ENCODE assay signal across 1 cellular context in the genomic region with DNA sequence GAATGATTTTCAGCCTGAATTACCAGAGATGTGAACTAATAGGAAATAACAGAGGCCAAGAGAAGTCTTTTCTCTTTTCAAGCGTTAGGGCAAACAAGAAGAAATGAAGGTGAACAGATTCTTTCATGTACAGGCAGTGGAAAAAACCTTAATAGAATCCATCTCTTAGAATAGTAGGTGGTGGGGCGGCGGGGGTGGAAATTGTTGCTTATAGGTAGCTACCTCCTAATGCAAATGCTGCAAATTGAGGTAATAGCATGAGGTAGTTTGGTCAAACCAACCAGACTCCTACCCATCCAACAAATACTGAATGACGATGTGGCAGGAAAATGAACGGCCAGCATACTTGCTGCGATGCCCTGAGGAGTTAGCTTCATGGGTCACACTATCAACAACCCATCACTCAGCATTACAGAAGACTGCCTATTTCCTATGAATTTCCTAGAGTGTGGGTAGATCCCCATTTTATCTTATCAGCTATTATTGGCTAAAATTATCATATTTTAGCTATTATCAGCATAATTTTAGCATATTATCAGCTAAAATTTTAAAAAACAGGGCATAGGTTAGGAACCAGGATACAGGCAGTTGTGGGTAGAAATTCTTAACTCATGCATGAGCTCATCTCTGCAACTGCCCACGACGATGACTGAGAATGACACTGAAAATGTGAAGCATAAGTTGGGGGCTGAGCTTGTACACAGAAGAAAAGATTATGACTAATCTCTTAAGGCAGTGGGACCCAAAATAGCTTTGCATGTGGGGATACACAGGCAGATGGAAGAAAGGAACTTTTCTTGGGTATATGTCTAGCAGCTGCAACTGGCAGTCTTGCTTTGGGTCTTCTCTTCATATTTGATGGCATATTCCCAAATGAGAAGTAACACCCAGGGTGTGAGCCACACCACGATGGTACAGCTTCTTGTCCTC.
TF ChIP-seq lines count a peak whose summit lies in the region.

No MANE protein-coding gene starts in this region.

TF ChIP-seq in GM12878, 131 proteins besides CTCF, POLR2A, EP300 and RAD21 (continued from another document and continues in another):
- TF ChIP-seq, protein P1, sequence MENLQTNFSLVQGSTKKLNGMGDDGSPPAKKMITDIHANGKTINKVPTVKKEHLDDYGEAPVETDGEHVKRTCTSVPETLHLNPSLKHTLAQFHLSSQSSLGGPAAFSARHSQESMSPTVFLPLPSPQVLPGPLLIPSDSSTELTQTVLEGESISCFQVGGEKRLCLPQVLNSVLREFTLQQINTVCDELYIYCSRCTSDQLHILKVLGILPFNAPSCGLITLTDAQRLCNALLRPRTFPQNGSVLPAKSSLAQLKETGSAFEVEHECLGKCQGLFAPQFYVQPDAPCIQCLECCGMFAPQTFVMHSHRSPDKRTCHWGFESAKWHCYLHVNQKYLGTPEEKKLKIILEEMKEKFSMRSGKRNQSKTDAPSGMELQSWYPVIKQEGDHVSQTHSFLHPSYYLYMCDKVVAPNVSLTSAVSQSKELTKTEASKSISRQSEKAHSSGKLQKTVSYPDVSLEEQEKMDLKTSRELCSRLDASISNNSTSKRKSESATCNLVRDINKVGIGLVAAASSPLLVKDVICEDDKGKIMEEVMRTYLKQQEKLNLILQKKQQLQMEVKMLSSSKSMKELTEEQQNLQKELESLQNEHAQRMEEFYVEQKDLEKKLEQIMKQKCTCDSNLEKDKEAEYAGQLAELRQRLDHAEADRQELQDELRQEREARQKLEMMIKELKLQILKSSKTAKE (IDR thresholded peaks at IDR 0.05; ENCODE audit: low read depth, poor library complexity, severe bottlenecking): no peak
- TF ChIP-seq KLF5 (IDR thresholded peaks at IDR 0.05; ENCODE audit: partially characterized antibody) (no peak), SPI1 (IDR thresholded peaks at IDR 0.05; ENCODE audit: borderline replicate concordance, insufficient read depth, low read depth, low read length) (no peak), POLR2AphosphoS5 (IDR thresholded peaks at IDR 0.05; ENCODE audit: low read length) (0 out of 2 replicates have a peak, but pooled peaks have one; percentile 17), ZZZ3 (IDR thresholded peaks at IDR 0.05; ENCODE audit: control insufficient read depth, insufficient read length, low read depth) (no peak), FOXM1 (IDR thresholded peaks at IDR 0.05; ENCODE audit: low read depth, low read length) (peak; percentile 93), NR2C1 (IDR thresholded peaks at IDR 0.05) (no peak), MXI1 (IDR thresholded peaks at IDR 0.05; ENCODE audit: low read depth, low read length) (no peak), HCFC1 (IDR thresholded peaks at IDR 0.05; ENCODE audit: low read length) (no peak), ZNF24 (IDR thresholded peaks at IDR 0.05) (no peak), PAX8 (IDR thresholded peaks at IDR 0.05) (no peak), RAD51 (IDR thresholded peaks at IDR 0.05) (no peak), GABPA (IDR thresholded peaks at IDR 0.05; ENCODE audit: low read depth) (peak; percentile 29; the same call in 1 of the 2 replicates), HDAC6 (IDR thresholded peaks at IDR 0.05; ENCODE audit: unreplicated experiment) (no peak), ZBED1 (IDR thresholded peaks at IDR 0.05; ENCODE audit: borderline replicate concordance) (peak; percentile 93), USF1 (IDR thresholded peaks at IDR 0.05; ENCODE audit: borderline replicate concordance, extremely low read length, insufficient read depth, low read depth, low read length) (no peak), CREB1 (IDR thresholded peaks at IDR 0.05; ENCODE audit: low read depth) (peak; percentile 89), EED (IDR thresholded peaks at IDR 0.05; ENCODE audit: low read depth) (peak; percentile 92), SMARCA5 (IDR thresholded peaks at IDR 0.05) (no peak), MEF2A (IDR thresholded peaks at IDR 0.05; ENCODE audit: insufficient read depth, low read depth, low read length) (peak; percentile 97), STAT3 (IDR thresholded peaks at IDR 0.05; ENCODE audit: low read depth, low read length) (no peak), YBX1 (IDR thresholded peaks at IDR 0.05) (no peak), MYB (IDR thresholded peaks at IDR 0.05; ENCODE audit: borderline replicate concordance, low read depth, low read length) (no peak), ASH2L (IDR thresholded peaks at IDR 0.05; ENCODE audit: borderline replicate concordance, low read depth) (no peak), POLR2AphosphoS2 (IDR thresholded peaks at IDR 0.05; ENCODE audit: low read depth, low read length) (no peak), TBL1XR1 (IDR thresholded peaks at IDR 0.05; ENCODE audit: low read depth, low read length) (no peak), REST (IDR thresholded peaks at IDR 0.05; ENCODE audit: low read depth, low read length) (peak; percentile 43; the same call in 1 of the 2 replicates), TCF7 (IDR thresholded peaks at IDR 0.05; ENCODE audit: borderline replicate concordance) (peak; percentile 64; the same call in 1 of the 2 replicates), JUND (IDR thresholded peaks at IDR 0.05; ENCODE audit: low read depth, low read length) (0 out of 2 replicates have a peak, but pooled peaks have one; percentile 22), ATF7 (IDR thresholded peaks at IDR 0.05; ENCODE audit: low read depth) (peak; percentile 82), PKNOX1 (IDR thresholded peaks at IDR 0.05) (no peak), HDAC2 (IDR thresholded peaks at IDR 0.05) (no peak), BCL3 (IDR thresholded peaks at IDR 0.05; ENCODE audit: borderline replicate concordance, insufficient read depth, low read depth, low read length, poor library complexity, severe bottlenecking) (peak; percentile 66), ESRRA (IDR thresholded peaks at IDR 0.05; ENCODE audit: low read length) (no peak), CBX3 (IDR thresholded peaks at IDR 0.05; ENCODE audit: borderline replicate concordance, low read depth) (no peak)
- TF ChIP-seq, protein P2, sequence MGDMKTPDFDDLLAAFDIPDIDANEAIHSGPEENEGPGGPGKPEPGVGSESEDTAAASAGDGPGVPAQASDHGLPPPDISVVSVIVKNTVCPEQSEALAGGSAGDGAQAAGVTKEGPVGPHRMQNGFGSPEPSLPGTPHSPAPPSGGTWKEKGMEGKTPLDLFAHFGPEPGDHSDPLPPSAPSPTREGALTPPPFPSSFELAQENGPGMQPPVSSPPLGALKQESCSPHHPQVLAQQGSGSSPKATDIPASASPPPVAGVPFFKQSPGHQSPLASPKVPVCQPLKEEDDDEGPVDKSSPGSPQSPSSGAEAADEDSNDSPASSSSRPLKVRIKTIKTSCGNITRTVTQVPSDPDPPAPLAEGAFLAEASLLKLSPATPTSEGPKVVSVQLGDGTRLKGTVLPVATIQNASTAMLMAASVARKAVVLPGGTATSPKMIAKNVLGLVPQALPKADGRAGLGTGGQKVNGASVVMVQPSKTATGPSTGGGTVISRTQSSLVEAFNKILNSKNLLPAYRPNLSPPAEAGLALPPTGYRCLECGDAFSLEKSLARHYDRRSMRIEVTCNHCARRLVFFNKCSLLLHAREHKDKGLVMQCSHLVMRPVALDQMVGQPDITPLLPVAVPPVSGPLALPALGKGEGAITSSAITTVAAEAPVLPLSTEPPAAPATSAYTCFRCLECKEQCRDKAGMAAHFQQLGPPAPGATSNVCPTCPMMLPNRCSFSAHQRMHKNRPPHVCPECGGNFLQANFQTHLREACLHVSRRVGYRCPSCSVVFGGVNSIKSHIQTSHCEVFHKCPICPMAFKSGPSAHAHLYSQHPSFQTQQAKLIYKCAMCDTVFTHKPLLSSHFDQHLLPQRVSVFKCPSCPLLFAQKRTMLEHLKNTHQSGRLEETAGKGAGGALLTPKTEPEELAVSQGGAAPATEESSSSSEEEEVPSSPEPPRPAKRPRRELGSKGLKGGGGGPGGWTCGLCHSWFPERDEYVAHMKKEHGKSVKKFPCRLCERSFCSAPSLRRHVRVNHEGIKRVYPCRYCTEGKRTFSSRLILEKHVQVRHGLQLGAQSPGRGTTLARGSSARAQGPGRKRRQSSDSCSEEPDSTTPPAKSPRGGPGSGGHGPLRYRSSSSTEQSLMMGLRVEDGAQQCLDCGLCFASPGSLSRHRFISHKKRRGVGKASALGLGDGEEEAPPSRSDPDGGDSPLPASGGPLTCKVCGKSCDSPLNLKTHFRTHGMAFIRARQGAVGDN (IDR thresholded peaks at IDR 0.05): no peak
- TF ChIP-seq, protein P3, sequence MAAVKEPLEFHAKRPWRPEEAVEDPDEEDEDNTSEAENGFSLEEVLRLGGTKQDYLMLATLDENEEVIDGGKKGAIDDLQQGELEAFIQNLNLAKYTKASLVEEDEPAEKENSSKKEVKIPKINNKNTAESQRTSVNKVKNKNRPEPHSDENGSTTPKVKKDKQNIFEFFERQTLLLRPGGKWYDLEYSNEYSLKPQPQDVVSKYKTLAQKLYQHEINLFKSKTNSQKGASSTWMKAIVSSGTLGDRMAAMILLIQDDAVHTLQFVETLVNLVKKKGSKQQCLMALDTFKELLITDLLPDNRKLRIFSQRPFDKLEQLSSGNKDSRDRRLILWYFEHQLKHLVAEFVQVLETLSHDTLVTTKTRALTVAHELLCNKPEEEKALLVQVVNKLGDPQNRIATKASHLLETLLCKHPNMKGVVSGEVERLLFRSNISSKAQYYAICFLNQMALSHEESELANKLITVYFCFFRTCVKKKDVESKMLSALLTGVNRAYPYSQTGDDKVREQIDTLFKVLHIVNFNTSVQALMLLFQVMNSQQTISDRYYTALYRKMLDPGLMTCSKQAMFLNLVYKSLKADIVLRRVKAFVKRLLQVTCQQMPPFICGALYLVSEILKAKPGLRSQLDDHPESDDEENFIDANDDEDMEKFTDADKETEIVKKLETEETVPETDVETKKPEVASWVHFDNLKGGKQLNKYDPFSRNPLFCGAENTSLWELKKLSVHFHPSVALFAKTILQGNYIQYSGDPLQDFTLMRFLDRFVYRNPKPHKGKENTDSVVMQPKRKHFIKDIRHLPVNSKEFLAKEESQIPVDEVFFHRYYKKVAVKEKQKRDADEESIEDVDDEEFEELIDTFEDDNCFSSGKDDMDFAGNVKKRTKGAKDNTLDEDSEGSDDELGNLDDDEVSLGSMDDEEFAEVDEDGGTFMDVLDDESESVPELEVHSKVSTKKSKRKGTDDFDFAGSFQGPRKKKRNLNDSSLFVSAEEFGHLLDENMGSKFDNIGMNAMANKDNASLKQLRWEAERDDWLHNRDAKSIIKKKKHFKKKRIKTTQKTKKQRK (IDR thresholded peaks at IDR 0.05; ENCODE audit: low read depth, low read length): no peak
- TF ChIP-seq, protein P4, sequence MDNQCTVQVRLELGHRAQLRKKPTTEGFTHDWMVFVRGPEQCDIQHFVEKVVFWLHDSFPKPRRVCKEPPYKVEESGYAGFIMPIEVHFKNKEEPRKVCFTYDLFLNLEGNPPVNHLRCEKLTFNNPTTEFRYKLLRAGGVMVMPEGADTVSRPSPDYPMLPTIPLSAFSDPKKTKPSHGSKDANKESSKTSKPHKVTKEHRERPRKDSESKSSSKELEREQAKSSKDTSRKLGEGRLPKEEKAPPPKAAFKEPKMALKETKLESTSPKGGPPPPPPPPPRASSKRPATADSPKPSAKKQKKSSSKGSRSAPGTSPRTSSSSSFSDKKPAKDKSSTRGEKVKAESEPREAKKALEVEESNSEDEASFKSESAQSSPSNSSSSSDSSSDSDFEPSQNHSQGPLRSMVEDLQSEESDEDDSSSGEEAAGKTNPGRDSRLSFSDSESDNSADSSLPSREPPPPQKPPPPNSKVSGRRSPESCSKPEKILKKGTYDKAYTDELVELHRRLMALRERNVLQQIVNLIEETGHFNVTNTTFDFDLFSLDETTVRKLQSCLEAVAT (IDR thresholded peaks at IDR 0.05): no peak
- TF ChIP-seq, protein P5, sequence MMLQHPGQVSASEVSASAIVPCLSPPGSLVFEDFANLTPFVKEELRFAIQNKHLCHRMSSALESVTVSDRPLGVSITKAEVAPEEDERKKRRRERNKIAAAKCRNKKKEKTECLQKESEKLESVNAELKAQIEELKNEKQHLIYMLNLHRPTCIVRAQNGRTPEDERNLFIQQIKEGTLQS (IDR thresholded peaks at IDR 0.05; ENCODE audit: borderline replicate concordance, extremely low read depth, low read depth, low read length): no peak
